In genomic region chr16:3183445-3184139, GRCh38 we compare ENCODE assay signal across 1 cellular context.
TF ChIP-seq lines count a peak whose summit lies in the region.

No MANE protein-coding gene starts in this region.

TF ChIP-seq in endothelial cell of umbilical vein, 7 proteins besides CTCF, POLR2A, EP300 and RAD21 (continued from another document):
- TF ChIP-seq POLR2AphosphoS5 (IDR thresholded peaks at IDR 0.05; ENCODE audit: insufficient read depth, low read depth, low read length): no peak
- no peak for TF ChIP-seq FOS (IDR thresholded peaks at IDR 0.05; ENCODE audit: borderline replicate concordance, insufficient read depth, low read length)
- TF ChIP-seq GATA2 (IDR thresholded peaks at IDR 0.05; ENCODE audit: insufficient read depth, insufficient read length, low read depth, low read length): no peak
